ENCODE assay signal across 9 cellular contexts in genomic region chr15:27059610-27060202, GRCh38.
DNase-seq lines count a peak whose midpoint lies in the region; ATAC-seq and TF ChIP-seq lines count a peak whose summit lies in the region.
"Had no signal": no experiment of that assay in that cellular context is flagged by ENCODE, and none has a peak within 500 bp of the region (broad histone marks: within the 10 kb centered on the region; RNA-seq: fewer than 3 reads in every experiment).

No MANE protein-coding gene starts in this region.

- no peaks in the 10 kb centered on the region for H3K9me3 Mint-ChIP-seq in activated naive CD4-positive, alpha-beta T cell treated with anti-CD3 and anti-CD28 coated beads for 36 hours

- ATAC-seq in GM18870 (IDR thresholded peaks at IDR 0.05; ENCODE audit: unreplicated experiment) (no peak), HG03139 (IDR thresholded peaks at IDR 0.05; ENCODE audit: unreplicated experiment) (no peak)

- CTCF ChIA-PET in activated naive CD4-positive, alpha-beta T cell treated with anti-CD3 and anti-CD28 coated beads for 36 hours (lab: Charles Lee), result interaction anchor here (0.7 to 2.4 kb wide), 10 partner anchors 8 to 341 kb away, joined by 3 to 11 read pairs (median 3); no protein-coding TSS in a partner anchor

- intact Hi-C loops in activated naive CD4-positive, alpha-beta T cell treated with anti-CD3 and anti-CD28 coated beads for 36 hours (cut with micrococcal nuclease), result loop anchor here (5.0 kb wide), 1 partner anchor 298 kb away; no protein-coding TSS in a partner anchor
- intact Hi-C loops in esophagus squamous epithelium (cut with DNase I), result loop anchor here (5.0 kb wide), 1 partner anchor 303 kb away; no protein-coding TSS in a partner anchor

- no peaks in the 10 kb centered on the region for H3K27me3 ChIP-seq in esophagus squamous epithelium

- no peaks in the 10 kb centered on the region for H3K27me3 Mint-ChIP-seq in activated naive CD4-positive, alpha-beta T cell treated with anti-CD3 and anti-CD28 coated beads for 36 hours (ENCODE audit: low read depth)
- H3K27me3 Mint-ChIP-seq: central memory CD8-positive, alpha-beta T cell had no signal

- DNase-seq in activated naive CD4-positive, alpha-beta T cell treated with anti-CD3 and anti-CD28 coated beads for 36 hours, result peak; percentile 49
- no peak for DNase-seq in activated naive CD4-positive, alpha-beta T cell treated with anti-CD3 and anti-CD28 coated beads, Interleukin-2, amount 50 U/mL, for 16 hours
- DNase-seq in HS-5 (ENCODE audit: low read depth) (peak; percentile 23), RKO (ENCODE audit: low spot score) (peak; percentile 47), esophagus squamous epithelium (lab: John Stamatoyannopoulos, UW) (no peak), pons (ENCODE audit: low spot score) (peak; percentile 60)

- no peak overlapping the region for H3K27ac Mint-ChIP-seq in activated naive CD4-positive, alpha-beta T cell treated with anti-CD3 and anti-CD28 coated beads for 36 hours

- no peaks in the 10 kb centered on the region for H3K36me3 Mint-ChIP-seq in activated naive CD4-positive, alpha-beta T cell treated with anti-CD3 and anti-CD28 coated beads for 36 hours (ENCODE audit: low read depth)

- H3K4me1 Mint-ChIP-seq in activated naive CD4-positive, alpha-beta T cell treated with anti-CD3 and anti-CD28 coated beads for 36 hours (ENCODE audit: low read depth), result no peaks in the 10 kb centered on the region
- H3K4me1 Mint-ChIP-seq: central memory CD8-positive, alpha-beta T cell had no signal

- no peaks in the 10 kb centered on the region for H3K4me1 ChIP-seq in esophagus squamous epithelium

- H3K4me3 ChIP-seq in esophagus squamous epithelium, result no peak overlapping the region

- 7 to 15% methylated on average over 3 of the region's 3 CpGs for WGBS in esophagus squamous epithelium, 2 donors

- no peak for TF ChIP-seq POLR2A in esophagus squamous epithelium (IDR thresholded peaks at IDR 0.05)

- H3K27ac ChIP-seq in esophagus squamous epithelium, result no peak overlapping the region

- TF ChIP-seq CTCF in esophagus squamous epithelium (IDR thresholded peaks at IDR 0.05), result peak in 5 of 6 experiments; percentile 37 to 60 (median 42)

- H3K9me3 ChIP-seq in esophagus squamous epithelium, result no peaks in the 10 kb centered on the region

- H3K4me3 Mint-ChIP-seq in activated naive CD4-positive, alpha-beta T cell treated with anti-CD3 and anti-CD28 coated beads for 36 hours, result no peak overlapping the region
- H3K4me3 Mint-ChIP-seq: central memory CD8-positive, alpha-beta T cell had no signal

- no peaks in the 10 kb centered on the region for H3K36me3 ChIP-seq in esophagus squamous epithelium

Comparison
In these comparisons a context has a peak if more than half of its experiments do, and no peak if none do; other contexts are left out.
1. DNase-seq: peak in activated naive CD4-positive, alpha-beta T cell treated with anti-CD3 and anti-CD28 coated beads for 36 hours (single experiment), HS-5 (single experiment), RKO (single experiment) and pons (single experiment); none in activated naive CD4-positive, alpha-beta T cell treated with anti-CD3 and anti-CD28 coated beads, Interleukin-2, amount 50 U/mL, for 16 hours (single experiment) and esophagus squamous epithelium (single experiment).